11 cellular contexts compared by ENCODE assay signal in genomic region chr2:53342248-53342647, GRCh38.
"Had no signal": no experiment of that assay in that cellular context is flagged by ENCODE, and none has a peak within 500 bp of the region (broad histone marks: within the 10 kb centered on the region; RNA-seq: fewer than 3 reads in every experiment).

No MANE protein-coding gene starts in this region.

- DNase-seq: GM23248, GOT3, H7, H9, HCEC 1CT, HFFc6 had no signal

- ATAC-seq: GM23338, HCT116 had no signal

- H3K9ac ChIP-seq: GM23248 had no signal

- H3K4me2 ChIP-seq: GM23338 had no signal

- H3K4me1 ChIP-seq: HAP-1 had no signal

- H3K27ac ChIP-seq: GM23248 had no signal

- H3K4me3 ChIP-seq: GM23248, GM23338, HAP-1 had no signal

- H2AFZ ChIP-seq: GM23248, GM23338 had no signal

- FAIRE-seq: H1, H54 had no signal

- H3K9me3 ChIP-seq: HAP-1 had no signal

- H3K36me3 ChIP-seq: HAP-1 had no signal
